In genomic region chr9:121884057-121884512, GRCh38 we compare ENCODE assay signal across 16 cellular contexts.
DNase-seq lines count a peak whose midpoint lies in the region; ATAC-seq, FAIRE-seq and TF ChIP-seq lines count a peak whose summit lies in the region.
"Had no signal": no experiment of that assay in that cellular context is flagged by ENCODE, and none has a peak within 500 bp of the region (broad histone marks: within the 10 kb centered on the region; RNA-seq: fewer than 3 reads in every experiment).

No MANE protein-coding gene starts in this region.

- H3K27ac Mint-ChIP-seq in CD8-positive, alpha-beta memory T cell: no peak overlapping the region
- H3K27ac Mint-ChIP-seq: IgD-negative memory B cell had no signal

- peaks cover 0 to 3% (median 0%) of the 10 kb centered on the region in 3 donors for H3K36me3 Mint-ChIP-seq in CD8-positive, alpha-beta memory T cell

- DNase-seq in M059J (ENCODE audit: low read depth): peak; percentile 21
- peak; percentile 55 for DNase-seq in astrocyte of the spinal cord (ENCODE audit: low read depth, low spot score)
- peak; percentile 91 for DNase-seq in retina
- DNase-seq in HTR-8/SVneo (ENCODE audit: insufficient read length, low spot score): no peak
- no peak for DNase-seq in tibial artery
- no peak for DNase-seq in CD8-positive, alpha-beta memory T cell
- DNase-seq: activated CD8-positive, alpha-beta memory T cell treated with anti-CD3 and anti-CD28 coated beads, Interleukin-2, amount 50 U/mL, for 48 hours; left cardiac atrium; stimulated activated CD4-positive, alpha-beta T cell treated with anti-CD3 and anti-CD28 coated beads, Interleukin-1b, Interleukin-23, amount 100 ng/mL, for 48 hours; stimulated activated naive CD4-positive, alpha-beta T cell treated with Interleukin-2 at 50 U/mL for 16 hours had no signal

- POLR2A ChIA-PET in CD8-positive, alpha-beta memory T cell (lab: Charles Lee): no interaction called here

- H3K27me3 ChIP-seq in iPS-18a (ENCODE audit: control insufficient read depth, insufficient read depth, low read length) (no peaks in the 10 kb centered on the region), tibial artery (no peaks in the 10 kb centered on the region)
- no peaks in the 10 kb centered on the region for H3K27me3 ChIP-seq in CD8-positive, alpha-beta memory T cell (ENCODE audit: insufficient read depth, low read length, poor library complexity, severe bottlenecking)
- H3K27me3 ChIP-seq: adrenal gland had no signal

- no peaks in the 10 kb centered on the region for H3K36me3 ChIP-seq in iPS-18a (ENCODE audit: control insufficient read depth, low read depth, low read length)
- no peaks in the 10 kb centered on the region for H3K36me3 ChIP-seq in tibial artery
- H3K36me3 ChIP-seq in CD8-positive, alpha-beta memory T cell (ENCODE audit: insufficient read depth, low read length): no peaks in the 10 kb centered on the region
- H3K36me3 ChIP-seq: adrenal gland had no signal

- FAIRE-seq in HTR-8/SVneo (lab: Jason Lieb, UNC): no peak
- FAIRE-seq: TTC549 had no signal

- ATAC-seq in GM18498 (IDR thresholded peaks at IDR 0.05; ENCODE audit: unreplicated experiment): no peak

- no peaks in the 10 kb centered on the region for H3K27me3 Mint-ChIP-seq in CD8-positive, alpha-beta memory T cell
- H3K27me3 Mint-ChIP-seq: IgD-negative memory B cell had no signal

- intact Hi-C loops in tibial artery (cut with DNase I; ENCODE audit: low total_unique reads): no loop called here

- H3K4me3 ChIP-seq in astrocyte of the spinal cord (ENCODE audit: low read depth, low read length) (no peak overlapping the region), iPS-18a (ENCODE audit: low read length) (peak overlapping the region; percentile 36), tibial artery (no peak overlapping the region)
- no peak overlapping the region for H3K4me3 ChIP-seq in CD8-positive, alpha-beta memory T cell (ENCODE audit: low read length)
- H3K4me3 ChIP-seq: adrenal gland had no signal

- peaks cover 23% of the 10 kb centered on the region for H3K4me1 ChIP-seq in iPS-18a (ENCODE audit: control insufficient read depth, low read depth, low read length)
- no peaks in the 10 kb centered on the region for H3K4me1 ChIP-seq in tibial artery
- no peaks in the 10 kb centered on the region for H3K4me1 ChIP-seq in CD8-positive, alpha-beta memory T cell (ENCODE audit: insufficient read depth, low read length)

- no peak overlapping the region for H3K27ac ChIP-seq in iPS-18a (ENCODE audit: low read length)
- no peak overlapping the region for H3K27ac ChIP-seq in tibial artery
- no peak overlapping the region for H3K27ac ChIP-seq in CD8-positive, alpha-beta memory T cell (ENCODE audit: low read depth, low read length)
- H3K27ac ChIP-seq: RWPE1 had no signal

- H3K4me1 Mint-ChIP-seq in CD8-positive, alpha-beta memory T cell: no peaks in the 10 kb centered on the region

- no peak overlapping the region for H3K4me3 Mint-ChIP-seq in CD8-positive, alpha-beta memory T cell
- H3K4me3 Mint-ChIP-seq: IgD-negative memory B cell had no signal

- H3K9me3 Mint-ChIP-seq in CD8-positive, alpha-beta memory T cell: no peaks in the 10 kb centered on the region

- in situ Hi-C loops in astrocyte of the spinal cord (cut with HindIII; ENCODE audit: low sequenced_read_pairs): no loop called here

- CTCF ChIA-PET in CD8-positive, alpha-beta memory T cell (lab: Charles Lee): no interaction called here

- TF ChIP-seq CTCF in astrocyte of the spinal cord (IDR thresholded peaks at IDR 0.05; ENCODE audit: low read depth, low read length): no peak
- TF ChIP-seq CTCF in tibial artery (IDR thresholded peaks at IDR 0.05): no peak

- H3K9ac ChIP-seq in iPS-18a (ENCODE audit: low read length): peak overlapping the region; percentile 38

- H3K9me3 ChIP-seq in iPS-18a (ENCODE audit: control insufficient read depth, low read depth, low read length): no peaks in the 10 kb centered on the region
- no peaks in the 10 kb centered on the region for H3K9me3 ChIP-seq in tibial artery
- H3K9me3 ChIP-seq in CD8-positive, alpha-beta memory T cell (ENCODE audit: low read length): no peaks in the 10 kb centered on the region
- H3K9me3 ChIP-seq: adrenal gland had no signal

Comparison
In these comparisons a context has a peak if more than half of its experiments do, and no peak if none do; other contexts are left out.
1. DNase-seq: peak in M059J (single experiment), astrocyte of the spinal cord (single experiment) and retina (single experiment); none in HTR-8/SVneo (single experiment), tibial artery (0 of 2) and CD8-positive, alpha-beta memory T cell (0 of 5).